Comparison of ENCODE assay signal across 20 cellular contexts in the genomic region with DNA sequence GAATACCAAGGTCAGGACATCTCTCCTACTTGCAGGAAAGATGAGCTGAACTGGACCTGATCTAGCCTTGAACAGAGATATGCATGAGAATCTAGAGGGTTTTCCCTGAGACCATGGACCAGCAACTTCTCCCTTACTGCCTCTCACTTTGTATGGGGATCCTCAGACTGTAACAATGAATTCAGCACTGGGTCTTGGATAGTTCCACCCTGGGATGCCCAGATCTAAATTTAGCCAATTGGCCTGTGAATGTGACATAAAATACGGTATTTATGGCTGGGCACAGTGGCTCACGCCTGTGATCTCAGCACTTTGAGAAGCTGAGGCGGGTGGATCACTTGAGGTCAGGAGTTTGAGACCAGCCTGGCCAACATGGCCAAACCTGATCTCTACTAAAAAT. TPM values are rescaled to one million over a fixed set of nuclear protein-coding genes. Genes with fewer than 3 reads are reported as not detected.
A peak's percentile ranks its signal among the peaks of the same experiment; 100 is the strongest.
DNase-seq lines count a peak whose midpoint lies in the region; ATAC-seq and TF ChIP-seq lines count a peak whose summit lies in the region.
"Had no signal": no experiment of that assay in that cellular context is flagged by ENCODE, and none has a peak within 500 bp of the region (broad histone marks: within the 10 kb centered on the region; RNA-seq: fewer than 3 reads in every experiment).

No MANE protein-coding gene starts in this region.

- H3K27me3 ChIP-seq in GM23338 (ENCODE audit: insufficient read depth) (no peaks in the 10 kb centered on the region), esophagus muscularis mucosa (peaks cover 0 to 50% (median 0%) of the 10 kb centered on the region in 4 donors), psoas muscle (ENCODE audit: insufficient read depth in 3 of 3, low read length in 2 of 3) (no peaks in the 10 kb centered on the region)

- no peaks in the 10 kb centered on the region for H3K9me3 ChIP-seq in esophagus muscularis mucosa
- peaks cover 5% of the 10 kb centered on the region for H3K9me3 ChIP-seq in psoas muscle
- H3K9me3 ChIP-seq: BE2C, MG63 had no signal

- no peak overlapping the region for H3K27ac ChIP-seq in GM23338 (ENCODE audit: low read depth)
- H3K27ac ChIP-seq in esophagus muscularis mucosa (replicated peaks in 1 of 4), result no peak overlapping the region
- no peak overlapping the region for H3K27ac ChIP-seq in psoas muscle
- H3K27ac ChIP-seq in caudate nucleus (ENCODE audit: low read depth, low read length), result no peak overlapping the region

- no peaks in the 10 kb centered on the region for H3K36me3 ChIP-seq in GM23338 (ENCODE audit: insufficient read depth)
- no peaks in the 10 kb centered on the region for H3K36me3 ChIP-seq in esophagus muscularis mucosa
- H3K36me3 ChIP-seq in psoas muscle (ENCODE audit: insufficient read depth in 1 of 2, low read depth in 1 of 2), result no peaks in the 10 kb centered on the region
- H3K36me3 ChIP-seq: BE2C, MG63 had no signal

- POLR2A ChIA-PET in activated CD4-positive, alpha-beta T cell treated with anti-CD3 and anti-CD28 coated beads, Interleukin-2, amount 10 ng/mL, durations not matched to agents 7 days and 5 days (lab: Charles Lee), result no interaction called here

- H2AFZ ChIP-seq in GM23338, result no peak overlapping the region

- peaks cover 87% of the 10 kb centered on the region for H3K9me3 Mint-ChIP-seq in GM23338
- no peaks in the 10 kb centered on the region for H3K9me3 Mint-ChIP-seq in activated CD4-positive, alpha-beta T cell treated with anti-CD3 and anti-CD28 coated beads, Interleukin-2, amount 10 ng/mL, durations not matched to agents 7 days and 5 days
- H3K9me3 Mint-ChIP-seq: CD4-positive, alpha-beta T cell had no signal

- H3K4me3 ChIP-seq in GM23338 (no peak overlapping the region), esophagus muscularis mucosa (no peak overlapping the region), psoas muscle (no peak overlapping the region)
- H3K4me3 ChIP-seq: MG63 had no signal

- H3K79me2 ChIP-seq in GM23338 (replicated peaks; ENCODE audit: insufficient read depth), result no peaks in the 10 kb centered on the region

- TF ChIP-seq EP300 in Ishikawa (IDR thresholded peaks at IDR 0.05; ENCODE audit: borderline replicate concordance) (no peak), esophagus muscularis mucosa (IDR thresholded peaks at IDR 0.05) (no peak)

- no peaks in the 10 kb centered on the region for H3K9me2 ChIP-seq in GM23338 (ENCODE audit: insufficient read depth)

- peak; percentile 4 for DNase-seq in GM23338 (ENCODE audit: low spot score)
- DNase-seq in RKO (ENCODE audit: low spot score), result peak; percentile 46
- peak; percentile 53 for DNase-seq in esophagus muscularis mucosa (ENCODE audit: extremely low spot score)
- DNase-seq in psoas muscle, result no peak
- DNase-seq in caudate nucleus (lab: John Stamatoyannopoulos, UW), result no peak
- no peak for DNase-seq in activated CD4-positive, alpha-beta T cell treated with anti-CD3 and anti-CD28 coated beads, Interleukin-2, amount 10 ng/mL, durations not matched to agents 7 days and 5 days
- no peak for DNase-seq in iPS-NIHi7 (ENCODE audit: extremely low spot score)
- DNase-seq: BE2C; Calu3; CD4-positive, alpha-beta T cell; DMS53; H9; KG1; MG63; NCI-H1417 treated with DMSO at 0.1 percent for 48 hours; NCI-H2029; NCI-H510A treated with DMSO at 0.1 percent for 48 hours; SIG-M5; T-helper 2 cell had no signal

- H3K4me3 Mint-ChIP-seq in GM23338, result no peak overlapping the region
- no peak overlapping the region for H3K4me3 Mint-ChIP-seq in activated CD4-positive, alpha-beta T cell treated with anti-CD3 and anti-CD28 coated beads, Interleukin-2, amount 10 ng/mL, durations not matched to agents 7 days and 5 days
- H3K4me3 Mint-ChIP-seq: CD4-positive, alpha-beta T cell; H9 had no signal

- peaks cover 3% of the 10 kb centered on the region for H3K27me3 Mint-ChIP-seq in GM23338 (ENCODE audit: insufficient read depth, low read depth, poor library complexity)
- H3K27me3 Mint-ChIP-seq in activated CD4-positive, alpha-beta T cell treated with anti-CD3 and anti-CD28 coated beads, Interleukin-2, amount 10 ng/mL, durations not matched to agents 7 days and 5 days, result peaks cover 20% of the 10 kb centered on the region

- no peaks in the 10 kb centered on the region for H3F3A ChIP-seq in GM23338 (replicated peaks; ENCODE audit: low read depth)

- no peak overlapping the region for H3K27ac Mint-ChIP-seq in GM23338
- H3K27ac Mint-ChIP-seq in activated CD4-positive, alpha-beta T cell treated with anti-CD3 and anti-CD28 coated beads, Interleukin-2, amount 10 ng/mL, durations not matched to agents 7 days and 5 days, result no peak overlapping the region
- H3K27ac Mint-ChIP-seq: CD4-positive, alpha-beta T cell; H9 had no signal

- WGBS in esophagus muscularis mucosa, result 54% methylated on average over 3 of the region's 3 CpGs
- 31 to 54% (median 41%) methylated on average over 3 of the region's 3 CpGs for WGBS in psoas muscle, 3 donors

- no peak for ATAC-seq in GM23338
- no peak for ATAC-seq in psoas muscle

- TF ChIP-seq CTCF in GM23338 (conservative IDR thresholded peaks at IDR 0.05; ENCODE audit: low read depth in 2 of 2) (no peak), esophagus muscularis mucosa (IDR thresholded peaks at IDR 0.05) (no peak), psoas muscle (IDR thresholded peaks at IDR 0.05) (no peak)

- CTCF ChIA-PET in activated CD4-positive, alpha-beta T cell treated with anti-CD3 and anti-CD28 coated beads, Interleukin-2, amount 10 ng/mL, durations not matched to agents 7 days and 5 days (lab: Charles Lee), result no interaction called here

- no peak overlapping the region for H3K4me2 ChIP-seq in GM23338

- H4K20me1 ChIP-seq in GM23338 (replicated peaks; ENCODE audit: insufficient read depth), result no peaks in the 10 kb centered on the region

- intact Hi-C loops in esophagus muscularis mucosa (cut with DNase I), result no loop called here
- intact Hi-C loops in psoas muscle (cut with DNase I), result no loop called here

- no peaks in the 10 kb centered on the region for H3K4me1 Mint-ChIP-seq in GM23338
- H3K4me1 Mint-ChIP-seq in activated CD4-positive, alpha-beta T cell treated with anti-CD3 and anti-CD28 coated beads, Interleukin-2, amount 10 ng/mL, durations not matched to agents 7 days and 5 days, result no peaks in the 10 kb centered on the region
- H3K4me1 Mint-ChIP-seq: H9 had no signal

- TF ChIP-seq RAD21 in Ishikawa (IDR thresholded peaks at IDR 0.05; ENCODE audit: low read depth), result no peak

- no peak for TF ChIP-seq POLR2A in esophagus muscularis mucosa (IDR thresholded peaks at IDR 0.05; ENCODE audit: low read depth)

- H3K36me3 Mint-ChIP-seq in GM23338 (ENCODE audit: low read depth), result peaks cover 24% of the 10 kb centered on the region
- no peaks in the 10 kb centered on the region for H3K36me3 Mint-ChIP-seq in activated CD4-positive, alpha-beta T cell treated with anti-CD3 and anti-CD28 coated beads, Interleukin-2, amount 10 ng/mL, durations not matched to agents 7 days and 5 days (ENCODE audit: low read depth)

- no peaks in the 10 kb centered on the region for H3K4me1 ChIP-seq in GM23338 (ENCODE audit: insufficient read depth)
- no peaks in the 10 kb centered on the region for H3K4me1 ChIP-seq in esophagus muscularis mucosa
- H3K4me1 ChIP-seq in psoas muscle, result no peaks in the 10 kb centered on the region
- H3K4me1 ChIP-seq: BE2C had no signal

TF ChIP-seq in GM23338, 12 proteins besides CTCF, POLR2A, EP300 and RAD21 (continues in another document):
- TF ChIP-seq ZNF114 (CRISPR knock-in tag; IDR thresholded peaks at IDR 0.05) (no peak), STAT1 (IDR thresholded peaks at IDR 0.05; ENCODE audit: unreplicated experiment) (no peak)

RNA-seq across cellular contexts. Expression of gene LILRA2, which starts 15.3 kb away (rescaled TPM):
- total RNA-seq in GM23338 (2014; rRNA removed; shearing (Covaris generic)), result not detected in 2 replicates
- polyA plus RNA-seq in GM23338 (2016; fragmentation: Nextera tagmentation; extraction: Ambion mirVana) (not detected in 2 replicates), psoas muscle (under 1 TPM; 0.25 to 0.36 (median 0.26) TPM)
- total RNA-seq in esophagus muscularis mucosa (1 to 10 TPM in 3 of 4 donors, under 1 TPM in 1; 0.83 to 4.6 (median 2.3) TPM), psoas muscle (1 to 10 TPM in 2 of 4 donors, under 1 TPM in 2; 0.68 to 1.8 (median 1.0) TPM)
- total RNA-seq in activated CD4-positive, alpha-beta T cell treated with anti-CD3 and anti-CD28 coated beads, Interleukin-2, amount 10 ng/mL, durations not matched to agents 7 days and 5 days, result not detected
- total RNA-seq: Calu3, H9 had no signal

RNA-seq across cellular contexts. Expression of gene LILRA1, which starts 35.1 kb away (rescaled TPM):
- not detected in 2 replicates for total RNA-seq in GM23338 (2014; rRNA removed; shearing (Covaris generic))
- polyA plus RNA-seq in GM23338 (2016; fragmentation: Nextera tagmentation; extraction: Ambion mirVana) (not detected in 2 replicates), psoas muscle (under 1 TPM in 2 of 3 donors, not detected in 1; 0.09 to 0.13 TPM)
- total RNA-seq in esophagus muscularis mucosa (1 to 10 TPM in 1 of 4 donors, under 1 TPM in 3; 0.23 to 2.0 (median 0.47) TPM), psoas muscle (under 1 TPM; 0.32 to 0.53 (median 0.34) TPM)
- total RNA-seq in activated CD4-positive, alpha-beta T cell treated with anti-CD3 and anti-CD28 coated beads, Interleukin-2, amount 10 ng/mL, durations not matched to agents 7 days and 5 days, result not detected
- total RNA-seq: Calu3, H9 had no signal

RNA-seq across cellular contexts. Expression of gene LAIR2, which starts 55.7 kb away (rescaled TPM):
- not detected in 2 replicates for total RNA-seq in GM23338 (2014; rRNA removed; shearing (Covaris generic))
- not detected in 2 replicates for polyA plus RNA-seq in GM23338 (2016; fragmentation: Nextera tagmentation; extraction: Ambion mirVana)
- not detected for total RNA-seq in esophagus muscularis mucosa
- total RNA-seq in psoas muscle, result not detected
- polyA plus RNA-seq in psoas muscle, result not detected
- total RNA-seq in activated CD4-positive, alpha-beta T cell treated with anti-CD3 and anti-CD28 coated beads, Interleukin-2, amount 10 ng/mL, durations not matched to agents 7 days and 5 days, result 1 to 10 TPM; 3.1 to 3.7 TPM
- total RNA-seq: Calu3, H9 had no signal

Comparison
In these comparisons a context has a peak if more than half of its experiments do, and no peak if none do; other contexts are left out.
1. DNase-seq: peak in GM23338 (single experiment), RKO (single experiment) and esophagus muscularis mucosa (single experiment); none in psoas muscle (0 of 2), caudate nucleus (0 of 61), activated CD4-positive, alpha-beta T cell treated with anti-CD3 and anti-CD28 coated beads, Interleukin-2, amount 10 ng/mL, durations not matched to agents 7 days and 5 days (single experiment) and iPS-NIHi7 (single experiment).